Comparison of ENCODE assay signal across 8 cellular contexts in the genomic region with DNA sequence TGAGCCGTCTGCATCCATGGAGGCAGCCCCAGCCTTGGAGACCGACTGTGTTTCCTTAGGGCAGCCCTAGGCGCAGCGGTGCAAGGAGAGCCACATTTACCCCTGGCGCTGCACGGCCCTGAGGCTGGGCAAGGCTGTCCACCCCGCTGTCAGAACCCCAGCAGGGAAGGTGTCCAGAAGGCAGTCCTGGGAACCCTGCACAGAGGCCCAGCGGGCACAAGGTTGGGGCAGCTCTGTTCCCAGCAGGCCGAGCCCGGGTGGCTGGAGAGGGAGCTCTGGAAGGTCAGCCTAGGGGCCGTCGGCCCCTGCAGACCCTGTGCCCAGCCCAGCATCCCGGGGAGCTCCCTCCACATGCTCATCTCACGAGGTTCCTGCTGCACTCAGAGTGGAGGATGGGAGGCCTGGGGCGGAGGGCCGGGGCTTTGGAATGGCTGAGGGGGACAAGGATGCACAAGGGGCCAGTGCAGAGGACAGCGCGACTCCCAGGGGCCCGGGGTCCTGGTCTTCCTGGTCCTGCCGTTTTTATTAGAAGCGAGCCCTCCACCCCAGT. TPM values are rescaled to one million over a fixed set of nuclear protein-coding genes. Genes with fewer than 3 reads are reported as not detected.
A peak's percentile ranks its signal among the peaks of the same experiment; 100 is the strongest.
DNase-seq lines count a peak whose midpoint lies in the region; ATAC-seq and TF ChIP-seq lines count a peak whose summit lies in the region.

No MANE protein-coding gene starts in this region.

- H3K4me3 ChIP-seq in AG04449 (ENCODE audit: low read depth, low read length), result peak overlapping the region; percentile 57
- peak overlapping the region; percentile 40 for H3K4me3 ChIP-seq in Jurkat, Clone E6-1 (ENCODE audit: low read length)

- no peaks in the 10 kb centered on the region for H3K9me3 Mint-ChIP-seq in effector memory CD8-positive, alpha-beta T cell
- peaks cover 0 to 4% (median 0%) of the 10 kb centered on the region in 7 donors for H3K9me3 Mint-ChIP-seq in naive B cell

- TF ChIP-seq CTCF in AG04449 (IDR thresholded peaks at IDR 0.05; ENCODE audit: insufficient read depth, low read length, missing control alignments) (no peak), GM13976 (IDR thresholded peaks at IDR 0.05; ENCODE audit: borderline replicate concordance, control extremely low read depth, extremely low read depth, insufficient read depth, missing control alignments) (no peak)

- H3K4me1 Mint-ChIP-seq in effector memory CD8-positive, alpha-beta T cell (ENCODE audit: low read depth in 2 of 2), result peaks cover 0 to 5% of the 10 kb centered on the region in 2 donors
- peaks cover 23 to 36% (median 25%) of the 10 kb centered on the region in 3 donors for H3K4me1 Mint-ChIP-seq in naive B cell

- H3K4me3 Mint-ChIP-seq in effector memory CD8-positive, alpha-beta T cell, result peak overlapping the region; percentile 47 to 57
- peak overlapping the region in 7 of 8 donors; percentile 41 to 80 (median 64) for H3K4me3 Mint-ChIP-seq in naive B cell

- peaks cover 11% of the 10 kb centered on the region for H3K36me3 Mint-ChIP-seq in effector memory CD8-positive, alpha-beta T cell (ENCODE audit: insufficient read depth)
- peaks cover 0 to 5% of the 10 kb centered on the region in 2 donors for H3K36me3 Mint-ChIP-seq in naive B cell

- POLR2A ChIA-PET in AG04449 (lab: Yijun Ruan, JAX), result no interaction called here

- H3K27ac Mint-ChIP-seq in effector memory CD8-positive, alpha-beta T cell, result no peak overlapping the region
- H3K27ac Mint-ChIP-seq in naive B cell, result peak overlapping the region in 1 of 6 donors; percentile 32

- DNase-seq in AG04449 (ENCODE audit: low read depth, low spot score) (no peak), naive B cell (no peak), amygdala (lab: John Stamatoyannopoulos, UW) (no peak), NCI-H1694 (lab: John Stamatoyannopoulos, UW) (no peak), GM13976 (ENCODE audit: low spot score) (no peak)
- no peak for DNase-seq in Jurkat, Clone E6-1 (ENCODE audit: low read depth, low spot score)
- peak in 1 of 3 experiments; percentile 0 for DNase-seq in effector memory CD8-positive, alpha-beta T cell

- ATAC-seq in effector memory CD8-positive, alpha-beta T cell (replicated peaks), result no peak
- ATAC-seq in naive B cell (ENCODE audit: low read depth in 2 of 2) (no peak), GM18519 (IDR thresholded peaks at IDR 0.05; ENCODE audit: low FRiP score, unreplicated experiment) (no peak)

- CTCF ChIA-PET in AG04449 (lab: Yijun Ruan, JAX), result interaction anchor here (1.1 to 5.4 kb wide), 10 partner anchors 9 to 79 kb away, joined by 5 to 67 read pairs (median 17); a partner anchor contains a TSS

- in situ Hi-C loops in GM13976 (cut with MboI; ENCODE audit: low sequenced_read_pairs, unreplicated experiment), result loop anchor here (10.0 kb wide), 1 partner anchor 61 kb away; a partner anchor contains a TSS

- H3K27me3 Mint-ChIP-seq in effector memory CD8-positive, alpha-beta T cell, result peaks cover 14 to 57% of the 10 kb centered on the region in 2 donors
- peaks cover 48 to 83% (median 53%) of the 10 kb centered on the region in 3 donors for H3K27me3 Mint-ChIP-seq in naive B cell

RNA-seq across cellular contexts. Expression of a gene that starts 19.9 kb away (rescaled TPM):
- not detected for polyA plus RNA-seq in Jurkat, Clone E6-1 (2012; ENCODE audit: insufficient read depth, insufficient read length)
- under 1 TPM in 2 of 6 donors, not detected in 4; 0.19 to 0.40 TPM for polyA plus RNA-seq in naive B cell (ENCODE audit: low read depth in 6 of 6)

RNA-seq across cellular contexts. Expression of a gene that starts 55.3 kb away (rescaled TPM):
- 80.6 TPM for polyA plus RNA-seq in Jurkat, Clone E6-1 (2012; ENCODE audit: insufficient read depth, insufficient read length)
- polyA plus RNA-seq in naive B cell (ENCODE audit: low read depth in 6 of 6), result 10 to 100 TPM; 50.8 to 78.2 (median 60.4) TPM

RNA-seq across cellular contexts. Expression of a gene that starts 56.6 kb away (rescaled TPM):
- polyA plus RNA-seq in Jurkat, Clone E6-1 (2012; ENCODE audit: insufficient read depth, insufficient read length), result 59.3 TPM
- 1 to 10 TPM in 4 of 6 donors, under 1 TPM in 1, not detected in 1; 0.70 to 1.8 (median 1.4) TPM for polyA plus RNA-seq in naive B cell (ENCODE audit: low read depth in 6 of 6)
